21 cellular contexts compared by ENCODE assay signal in genomic region chr5:142206801-142207200, GRCh38.
DNase-seq lines count a peak whose midpoint lies in the region; ATAC-seq and TF ChIP-seq lines count a peak whose summit lies in the region.
"Had no signal": no experiment of that assay in that cellular context is flagged by ENCODE, and none has a peak within 500 bp of the region (broad histone marks: within the 10 kb centered on the region; RNA-seq: fewer than 3 reads in every experiment).

No MANE protein-coding gene starts in this region.

- no peaks in the 10 kb centered on the region for H3K9me3 ChIP-seq in Karpas-422 (ENCODE audit: low read length)
- H3K9me3 ChIP-seq in SU-DHL-6 (ENCODE audit: insufficient read depth, low read length) = no peaks in the 10 kb centered on the region
- no peaks in the 10 kb centered on the region for H3K9me3 ChIP-seq in osteoblast (ENCODE audit: low read depth, low read length)
- no peaks in the 10 kb centered on the region for H3K9me3 ChIP-seq in effector memory CD4-positive, alpha-beta T cell (ENCODE audit: control insufficient read depth, low read length)
- H3K9me3 ChIP-seq: psoas muscle had no signal

- H3K27me3 ChIP-seq in Karpas-422 (ENCODE audit: low read length) (no peaks in the 10 kb centered on the region), SU-DHL-6 (ENCODE audit: low read length) (no peaks in the 10 kb centered on the region; the same call in 1 of the 2 replicates), osteoblast (ENCODE audit: insufficient read depth, low read length) (peaks cover 16% of the 10 kb centered on the region)
- H3K27me3 ChIP-seq in effector memory CD4-positive, alpha-beta T cell (replicated peaks; ENCODE audit: control insufficient read depth, insufficient read depth, low read length, poor library complexity, severe bottlenecking) = no peaks in the 10 kb centered on the region

- no peak for ATAC-seq in GM21723 (IDR thresholded peaks at IDR 0.05; ENCODE audit: unreplicated experiment)
- ATAC-seq: activated CD4-positive, CD25-positive, alpha-beta regulatory T cell treated with anti-CD3 and anti-CD28 coated beads, Interleukin-2, amount 50 U/mL, for 24 hours; natural killer cell treated with Interleukin-12 subunit alpha and Interleukin-12 subunit beta and Interleukin-15 and Interleukin-18, amount 100 ng/mL, for 72 hours; psoas muscle; Right ventricle myocardium inferior; T-helper 17 cell had no signal

- no peaks in the 10 kb centered on the region for H3K36me3 Mint-ChIP-seq in osteocyte (ENCODE audit: unreplicated experiment)
- H3K36me3 Mint-ChIP-seq: CD4-positive, CD25-positive, alpha-beta regulatory T cell; immature natural killer cell; natural killer cell treated with Interleukin-12 subunit alpha and Interleukin-12 subunit beta and Interleukin-15 and Interleukin-18, amount 100 ng/mL, for 72 hours; type B pancreatic cell had no signal

- no peak overlapping the region for H3K27ac Mint-ChIP-seq in osteocyte (ENCODE audit: unreplicated experiment)
- H3K27ac Mint-ChIP-seq: CD4-positive, CD25-positive, alpha-beta regulatory T cell; immature natural killer cell; natural killer cell treated with Interleukin-12 subunit alpha and Interleukin-12 subunit beta and Interleukin-15 and Interleukin-18, amount 100 ng/mL, for 72 hours; stimulated activated naive CD8-positive, alpha-beta T cell treated with anti-CD3 and anti-CD28 coated beads, Interleukin-15, Interleukin-2, amounts not matched to agents 100 ng/mL and 50 ng/mL, for 24 hours; type B pancreatic cell had no signal

- peaks cover 52% of the 10 kb centered on the region for H3K27me3 Mint-ChIP-seq in osteocyte (ENCODE audit: unreplicated experiment)
- H3K27me3 Mint-ChIP-seq: T-helper 17 cell had no signal

- H3K4me3 ChIP-seq in Karpas-422 (ENCODE audit: low read length) (no peak overlapping the region), SU-DHL-6 (ENCODE audit: insufficient read depth, low read length, poor library complexity, severe bottlenecking) (no peak overlapping the region), osteoblast (ENCODE audit: insufficient read depth, low read length) (no peak overlapping the region)
- H3K4me3 ChIP-seq in effector memory CD4-positive, alpha-beta T cell (ENCODE audit: insufficient read depth, low read depth, low read length, poor library complexity, severe bottlenecking) = no peak overlapping the region
- H3K4me3 ChIP-seq: psoas muscle had no signal

- peak; percentile 3 for DNase-seq in NCI-H146 (lab: John Stamatoyannopoulos, UW)
- no peak for DNase-seq in NCI-H146 treated with DMSO at 0.1 percent for 48 hours (lab: John Stamatoyannopoulos, UW; ENCODE audit: unreplicated experiment)
- peak; percentile 53 for DNase-seq in Karpas-422
- DNase-seq in osteoblast (ENCODE audit: insufficient read length, low spot score, missing footprints) = peak; percentile 6
- DNase-seq in osteocyte (ENCODE audit: extremely low spot score, unreplicated experiment) = no peak
- no peak for DNase-seq in effector memory CD4-positive, alpha-beta T cell
- DNase-seq: activated effector memory CD4-positive, alpha-beta T cell treated with anti-CD3 and anti-CD28 coated beads, Interleukin-2, amount 50 U/mL, for 16 hours; CD4-positive, CD25-positive, alpha-beta regulatory T cell; EL; immature natural killer cell; mesenchymal stem cell; NCI-H2029; psoas muscle; T-helper 17 cell had no signal

- no peak overlapping the region for H3K9ac ChIP-seq in Karpas-422 (ENCODE audit: low read length)
- H3K9ac ChIP-seq in SU-DHL-6 (ENCODE audit: low read length) = no peak overlapping the region

- H3K79me2 ChIP-seq in Karpas-422 (ENCODE audit: low read length) (no peaks in the 10 kb centered on the region), SU-DHL-6 (ENCODE audit: insufficient read depth, low read length) (no peaks in the 10 kb centered on the region), osteoblast (ENCODE audit: insufficient read depth, low read length) (no peaks in the 10 kb centered on the region)

- H4K20me1 ChIP-seq in Karpas-422 (ENCODE audit: insufficient read depth, low read depth, low read length) (no peaks in the 10 kb centered on the region), SU-DHL-6 (ENCODE audit: low read depth, low read length) (no peaks in the 10 kb centered on the region), osteoblast (ENCODE audit: insufficient read depth, low read length) (no peaks in the 10 kb centered on the region)

- H3K4me3 Mint-ChIP-seq in osteocyte (ENCODE audit: unreplicated experiment) = no peak overlapping the region
- H3K4me3 Mint-ChIP-seq: CD4-positive, CD25-positive, alpha-beta regulatory T cell; immature natural killer cell; natural killer cell treated with Interleukin-12 subunit alpha and Interleukin-12 subunit beta and Interleukin-15 and Interleukin-18, amount 100 ng/mL, for 72 hours; stimulated activated naive CD8-positive, alpha-beta T cell treated with anti-CD3 and anti-CD28 coated beads, Interleukin-15, Interleukin-2, amounts not matched to agents 100 ng/mL and 50 ng/mL, for 24 hours; T-helper 17 cell; type B pancreatic cell had no signal

- peaks cover 8% of the 10 kb centered on the region for H3K4me1 Mint-ChIP-seq in osteocyte (ENCODE audit: unreplicated experiment)
- H3K4me1 Mint-ChIP-seq: CD4-positive, CD25-positive, alpha-beta regulatory T cell; immature natural killer cell; T-helper 17 cell had no signal

- H2AFZ ChIP-seq in Karpas-422 (ENCODE audit: low read length) (no peak overlapping the region), SU-DHL-6 (ENCODE audit: low read depth, low read length, severe bottlenecking) (no peak overlapping the region), osteoblast (ENCODE audit: low read length) (no peak overlapping the region)

- H3K4me2 ChIP-seq in Karpas-422 (ENCODE audit: low read depth, low read length, poor library complexity, severe bottlenecking) (no peak overlapping the region), SU-DHL-6 (ENCODE audit: low read depth, low read length, poor library complexity, severe bottlenecking) (no peak overlapping the region), osteoblast (ENCODE audit: insufficient read depth, low read length) (no peak overlapping the region)

- H3K9me3 Mint-ChIP-seq in osteocyte (ENCODE audit: unreplicated experiment) = no peaks in the 10 kb centered on the region
- H3K9me3 Mint-ChIP-seq: immature natural killer cell; natural killer cell treated with Interleukin-12 subunit alpha and Interleukin-12 subunit beta and Interleukin-15 and Interleukin-18, amount 100 ng/mL, for 72 hours; stimulated activated naive CD8-positive, alpha-beta T cell treated with anti-CD3 and anti-CD28 coated beads, Interleukin-15, Interleukin-2, amounts not matched to agents 100 ng/mL and 50 ng/mL, for 24 hours; type B pancreatic cell had no signal

- no peaks in the 10 kb centered on the region for H3K9me2 ChIP-seq in Karpas-422 (replicated peaks; ENCODE audit: insufficient read depth, low read length)
- H3K9me2 ChIP-seq in SU-DHL-6 (replicated peaks; ENCODE audit: insufficient read depth, low read length) = no peaks in the 10 kb centered on the region

- H3F3A ChIP-seq in SU-DHL-6 (ENCODE audit: insufficient read depth) = no peaks in the 10 kb centered on the region

- H3K36me3 ChIP-seq in Karpas-422 (ENCODE audit: insufficient read depth, low read length) (no peaks in the 10 kb centered on the region), SU-DHL-6 (ENCODE audit: low read length) (no peaks in the 10 kb centered on the region), osteoblast (ENCODE audit: insufficient read depth, low read length) (no peaks in the 10 kb centered on the region)
- H3K36me3 ChIP-seq in effector memory CD4-positive, alpha-beta T cell (ENCODE audit: control insufficient read depth, insufficient read depth, low read length) = no peaks in the 10 kb centered on the region

- no peak overlapping the region for H3K27ac ChIP-seq in Karpas-422 (ENCODE audit: low read length)
- no peak overlapping the region for H3K27ac ChIP-seq in SU-DHL-6 (ENCODE audit: low read depth, low read length)
- H3K27ac ChIP-seq in osteoblast (ENCODE audit: low read depth, low read length) = no peak overlapping the region
- H3K27ac ChIP-seq in effector memory CD4-positive, alpha-beta T cell (ENCODE audit: insufficient read depth, low read length, poor library complexity, severe bottlenecking) = no peak overlapping the region
- H3K27ac ChIP-seq: psoas muscle had no signal

- H3K4me1 ChIP-seq in Karpas-422 (ENCODE audit: low read length) (no peaks in the 10 kb centered on the region), osteoblast (ENCODE audit: insufficient read depth, low read length) (peaks cover 9% of the 10 kb centered on the region)
- no peaks in the 10 kb centered on the region for H3K4me1 ChIP-seq in effector memory CD4-positive, alpha-beta T cell (ENCODE audit: control insufficient read depth, insufficient read depth, low read length, poor library complexity, severe bottlenecking)
- H3K4me1 ChIP-seq: psoas muscle had no signal

- TF ChIP-seq CTCF in SU-DHL-6 (IDR thresholded peaks at IDR 0.05; ENCODE audit: insufficient read depth, low read length, poor library complexity, severe bottlenecking) (peak; percentile 19), osteoblast (IDR thresholded peaks at IDR 0.05; ENCODE audit: extremely low read depth, low read depth, low read length) (no peak), osteocyte (IDR thresholded peaks at IDR 0.05) (no peak)

Comparison
In these comparisons a context has a peak if more than half of its experiments do, and no peak if none do; other contexts are left out.
1. DNase-seq: peak in NCI-H146 (single experiment), Karpas-422 (single experiment) and osteoblast (single experiment); none in NCI-H146 treated with DMSO at 0.1 percent for 48 hours (single experiment), osteocyte (single experiment) and effector memory CD4-positive, alpha-beta T cell (0 of 3).